ENCODE assay signal across 9 cellular contexts in genomic region chr2:218229851-218230250, GRCh38. TPM values are rescaled to one million over a fixed set of nuclear protein-coding genes. Genes with fewer than 3 reads are reported as not detected.
DNase-seq lines count a peak whose midpoint lies in the region; ATAC-seq and TF ChIP-seq lines count a peak whose summit lies in the region.
"Had no signal": no experiment of that assay in that cellular context is flagged by ENCODE, and none has a peak within 500 bp of the region (broad histone marks: within the 10 kb centered on the region; RNA-seq: fewer than 3 reads in every experiment).

No MANE protein-coding gene starts in this region.

- no peaks in the 10 kb centered on the region for H3K27me3 Mint-ChIP-seq in activated CD4-positive, alpha-beta T cell treated with anti-CD3 and anti-CD28 coated beads for 36 hours
- no peaks in the 10 kb centered on the region for H3K27me3 Mint-ChIP-seq in T-helper 17 cell

- DNase-seq in activated CD4-positive, alpha-beta T cell treated with anti-CD3 and anti-CD28 coated beads for 36 hours, result peak; percentile 57
- DNase-seq in activated CD4-positive, alpha-beta T cell treated with anti-CD3 and anti-CD28 coated beads for 1 hour, result no peak
- DNase-seq in T-helper 17 cell (no peak), testis (no peak), GM10266 (ENCODE audit: extremely low spot score) (no peak), SHP77 (lab: John Stamatoyannopoulos, UW) (no peak), NCI-H345 treated with DMSO at 0.1 percent for 48 hours (lab: John Stamatoyannopoulos, UW; ENCODE audit: unreplicated experiment) (no peak)
- DNase-seq: activated CD8-positive, alpha-beta memory T cell treated with anti-CD3 and anti-CD28 coated beads for 24 hours had no signal

- H3K36me3 ChIP-seq in gastroesophageal sphincter (peaks cover 0 to 94% of the 10 kb centered on the region in 2 donors), testis (ENCODE audit: low read depth, missing control alignments) (no peaks in the 10 kb centered on the region)

- 70 to 76% methylated on average over 3 to 4 of the region's 4 CpGs for WGBS in gastroesophageal sphincter (ENCODE audit: low coverage in 1 of 2), 2 donors
- 77 to 82% methylated on average over 4 of the region's 4 CpGs for WGBS in testis, 2 donors

- H3K27me3 ChIP-seq in gastroesophageal sphincter, result no peaks in the 10 kb centered on the region
- no peaks in the 10 kb centered on the region for H3K27me3 ChIP-seq in testis

- H3K9me3 Mint-ChIP-seq in activated CD4-positive, alpha-beta T cell treated with anti-CD3 and anti-CD28 coated beads for 36 hours (ENCODE audit: low read depth), result no peaks in the 10 kb centered on the region

- H3K4me3 Mint-ChIP-seq in activated CD4-positive, alpha-beta T cell treated with anti-CD3 and anti-CD28 coated beads for 36 hours, result peak overlapping the region; percentile 39
- no peak overlapping the region for H3K4me3 Mint-ChIP-seq in T-helper 17 cell

- ATAC-seq in activated CD4-positive, alpha-beta T cell treated with anti-CD3 and anti-CD28 coated beads for 36 hours, result peak; percentile 34
- ATAC-seq in T-helper 17 cell (no peak), gastroesophageal sphincter (no peak)

- no peak overlapping the region for H3K4me3 ChIP-seq in gastroesophageal sphincter
- H3K4me3 ChIP-seq in testis, result no peak overlapping the region

- no peaks in the 10 kb centered on the region for H3K9me3 ChIP-seq in T-helper 17 cell (ENCODE audit: control insufficient read depth, low read length, poor library complexity, severe bottlenecking)
- H3K9me3 ChIP-seq in gastroesophageal sphincter, result no peaks in the 10 kb centered on the region
- no peaks in the 10 kb centered on the region for H3K9me3 ChIP-seq in testis

- CTCF ChIA-PET in activated CD4-positive, alpha-beta T cell treated with anti-CD3 and anti-CD28 coated beads for 36 hours (lab: Charles Lee), result interaction anchor here (0.8 to 5.0 kb wide), 11 partner anchors 8 to 63 kb away, joined by 3 to 47 read pairs (median 6); partner anchors contain the start of genes ARPC2, CXCR1 and GPBAR1

- H3K4me1 ChIP-seq in gastroesophageal sphincter (peaks cover 4 to 48% (median 7%) of the 10 kb centered on the region in 3 donors), testis (peaks cover 44% of the 10 kb centered on the region)

- TF ChIP-seq CTCF in gastroesophageal sphincter (IDR thresholded peaks at IDR 0.05) (no peak), testis (IDR thresholded peaks at IDR 0.05) (no peak), GM10266 (IDR thresholded peaks at IDR 0.05; ENCODE audit: control insufficient read depth, insufficient read depth, low read depth, missing control alignments) (no peak)

- no peak for TF ChIP-seq EP300 in gastroesophageal sphincter (IDR thresholded peaks at IDR 0.05)

- H3K36me3 Mint-ChIP-seq in activated CD4-positive, alpha-beta T cell treated with anti-CD3 and anti-CD28 coated beads for 36 hours (ENCODE audit: low read depth), result peaks cover 85% of the 10 kb centered on the region
- peaks cover 8% of the 10 kb centered on the region for H3K36me3 Mint-ChIP-seq in T-helper 17 cell (ENCODE audit: low read depth)

- intact Hi-C loops in activated CD4-positive, alpha-beta T cell treated with anti-CD3 and anti-CD28 coated beads for 36 hours (cut with DNase I, micrococcal nuclease), result loop anchor here (1.0 to 5.0 kb wide), 7 partner anchors 12 to 667 kb away; partner anchors contain the start of genes AAMP (in 1 of the 2), BCS1L (in 1 of the 2), PNKD (in 1 of the 2) and ZNF142 (in 1 of the 2)
- intact Hi-C loops in testis (cut with DNase I; ENCODE audit: low total_unique reads), result no loop called here

- H3K27ac ChIP-seq in gastroesophageal sphincter (peak overlapping the region in 3 of 4 donors; percentile 52 to 68 (median 64)), testis (peak overlapping the region; percentile 59 to 86)

- H3K4me1 Mint-ChIP-seq in activated CD4-positive, alpha-beta T cell treated with anti-CD3 and anti-CD28 coated beads for 36 hours, result peaks cover 75% of the 10 kb centered on the region
- H3K4me1 Mint-ChIP-seq in T-helper 17 cell, result peaks cover 39% of the 10 kb centered on the region

- peak overlapping the region; percentile 90 for H3K27ac Mint-ChIP-seq in activated CD4-positive, alpha-beta T cell treated with anti-CD3 and anti-CD28 coated beads for 36 hours
- H3K27ac Mint-ChIP-seq in T-helper 17 cell, result peak overlapping the region; percentile 88

- TF ChIP-seq POLR2A in gastroesophageal sphincter (IDR thresholded peaks at IDR 0.05) (no peak), testis (IDR thresholded peaks at IDR 0.05) (no peak)

- POLR2A ChIA-PET in activated CD4-positive, alpha-beta T cell treated with anti-CD3 and anti-CD28 coated beads for 36 hours (lab: Charles Lee), result interaction anchor here (1.3 to 1.5 kb wide), 4 partner anchors 7 to 13 kb away, joined by 3 to 6 read pairs (median 4); partner anchors contain the start of gene ARPC2

RNA-seq across cellular contexts. Expression of gene ARPC2, which starts 12.9 kb away (rescaled TPM):
- 100 to 1,000 TPM; 563 to 632 TPM for total RNA-seq in activated CD4-positive, alpha-beta T cell treated with anti-CD3 and anti-CD28 coated beads for 36 hours
- 100 to 1,000 TPM; 424 to 467 TPM for total RNA-seq in T-helper 17 cell
- total RNA-seq in gastroesophageal sphincter, result 100 to 1,000 TPM; 275 to 314 (median 287) TPM
- total RNA-seq in testis, result 100 to 1,000 TPM; 255 to 271 TPM
- 338 TPM for polyA plus RNA-seq in testis (ENCODE audit: insufficient read depth, low read depth, low replicate concordance)

RNA-seq across cellular contexts. Expression of gene GPBAR1, which starts 31.0 kb away (rescaled TPM):
- under 1 TPM; 0.11 to 0.40 TPM for total RNA-seq in activated CD4-positive, alpha-beta T cell treated with anti-CD3 and anti-CD28 coated beads for 36 hours
- total RNA-seq in T-helper 17 cell, result 1 to 10 TPM; 1.5 to 2.7 TPM
- total RNA-seq in gastroesophageal sphincter, result 1 to 10 TPM in 2 of 4 donors, under 1 TPM in 2; 0.31 to 4.0 (median 1.4) TPM
- 1 to 10 TPM; 1.5 to 1.8 TPM for total RNA-seq in testis
- 3.4 TPM for polyA plus RNA-seq in testis (ENCODE audit: insufficient read depth, low read depth, low replicate concordance)

RNA-seq across cellular contexts. Expression of gene AAMP, which starts 40.1 kb away (rescaled TPM):
- 10 to 100 TPM; 49.7 to 72.2 TPM for total RNA-seq in activated CD4-positive, alpha-beta T cell treated with anti-CD3 and anti-CD28 coated beads for 36 hours
- 10 to 100 TPM; 46.8 to 47.0 TPM for total RNA-seq in T-helper 17 cell
- total RNA-seq in gastroesophageal sphincter, result 100 to 1,000 TPM in 3 of 4 donors, 10 to 100 TPM in 1; 97.8 to 163 (median 131) TPM
- total RNA-seq in testis, result 100 to 1,000 TPM; 154 to 177 TPM
- 112 TPM for polyA plus RNA-seq in testis (ENCODE audit: insufficient read depth, low read depth, low replicate concordance)

RNA-seq across cellular contexts. Expression of gene PNKD, which starts 40.5 kb away (rescaled TPM):
- total RNA-seq in activated CD4-positive, alpha-beta T cell treated with anti-CD3 and anti-CD28 coated beads for 36 hours, result 10 to 100 TPM; 17.8 to 18.5 TPM
- total RNA-seq in T-helper 17 cell (10 to 100 TPM; 21.1 to 31.2 TPM), gastroesophageal sphincter (10 to 100 TPM; 48.6 to 60.2 (median 56.9) TPM), testis (10 to 100 TPM; 79.3 to 84.2 TPM)
- 90.7 TPM for polyA plus RNA-seq in testis (ENCODE audit: insufficient read depth, low read depth, low replicate concordance)
